8 cellular contexts compared by ENCODE assay signal in genomic region chr7:102288285-102288930, GRCh38. TPM values are rescaled to one million over a fixed set of nuclear protein-coding genes. Genes with fewer than 3 reads are reported as not detected.
DNase-seq lines count a peak whose midpoint lies in the region; ATAC-seq and TF ChIP-seq lines count a peak whose summit lies in the region.

No MANE protein-coding gene starts in this region.

- H3K4me1 Mint-ChIP-seq in activated T-cell treated with anti-CD3 and anti-CD28 coated beads, Interleukin-2, amount 50 U/mL, for 4 hours (ENCODE audit: low read depth), result peaks cover 39% of the 10 kb centered on the region

- H3K4me3 ChIP-seq in SJSA1, result peak overlapping the region; percentile 97
- H3K4me3 ChIP-seq in foreskin fibroblast (ENCODE audit: low read depth in 1 of 2, low read length in 2 of 2), result peak overlapping the region in 1 of 2 donors; percentile 71
- H3K4me3 ChIP-seq in subcutaneous abdominal adipose tissue (ENCODE audit: low read depth in 1 of 5, low read length in 5 of 5), result peak overlapping the region in 3 of 5 donors; percentile 78 to 83 (median 82)

- H3K4me1 ChIP-seq in SJSA1 (replicated peaks) (peaks cover 53% of the 10 kb centered on the region), subcutaneous abdominal adipose tissue (ENCODE audit: control insufficient read depth in 5 of 5, insufficient read depth in 5 of 5, low read length in 5 of 5) (peaks cover 2 to 42% (median 36%) of the 10 kb centered on the region in 5 donors)

- peak overlapping the region; percentile 36 for H3K27ac ChIP-seq in SJSA1
- no peak overlapping the region for H3K27ac ChIP-seq in subcutaneous abdominal adipose tissue (ENCODE audit: low read depth, low read length)

- no peaks in the 10 kb centered on the region for H3K36me3 Mint-ChIP-seq in activated T-cell treated with anti-CD3 and anti-CD28 coated beads, Interleukin-2, amount 50 U/mL, for 4 hours (ENCODE audit: insufficient read depth)

- peak overlapping the region; percentile 55 for H3K4me3 Mint-ChIP-seq in activated T-cell treated with anti-CD3 and anti-CD28 coated beads, Interleukin-2, amount 50 U/mL, for 4 hours

- H3K27me3 ChIP-seq in SJSA1 (replicated peaks) (no peaks in the 10 kb centered on the region), subcutaneous abdominal adipose tissue (ENCODE audit: control insufficient read depth in 5 of 5, insufficient read depth in 4 of 5, low read length in 5 of 5) (peaks cover 0 to 10% (median under 1%) of the 10 kb centered on the region in 5 donors)

- H3K9me3 Mint-ChIP-seq in activated T-cell treated with anti-CD3 and anti-CD28 coated beads, Interleukin-2, amount 50 U/mL, for 4 hours, result no peaks in the 10 kb centered on the region

- no peak for DNase-seq in activated T-cell treated with anti-CD3 and anti-CD28 coated beads, Interleukin-2, amount 50 U/mL, for 4 hours
- no peak for DNase-seq in activated T-cell treated with anti-CD3 and anti-CD28 coated beads, Interleukin-2, amount 50 U/mL, for 1 hour
- DNase-seq in SJSA1 (ENCODE audit: low read depth in 1 of 2, low spot score in 2 of 2) (peak in 1 of 2 experiments; percentile 54), foreskin fibroblast (peak in 1 of 2 donors; percentile 43), DMS153 treated with DMSO at 0.1 percent for 48 hours (lab: John Stamatoyannopoulos, UW; ENCODE audit: unreplicated experiment) (no peak)

- TF ChIP-seq CTCF in foreskin fibroblast (IDR thresholded peaks at IDR 0.05; ENCODE audit: low read depth, low read length), result peak; percentile 8

- peaks cover 3% of the 10 kb centered on the region; the same call in 1 of the 2 replicates for H3K9me3 ChIP-seq in SJSA1 (replicated peaks)
- no peaks in the 10 kb centered on the region for H3K9me3 ChIP-seq in subcutaneous abdominal adipose tissue (ENCODE audit: control insufficient read depth in 5 of 5, low read length in 5 of 5)

- peaks cover 53% of the 10 kb centered on the region for H3K36me3 ChIP-seq in SJSA1
- H3K36me3 ChIP-seq in subcutaneous abdominal adipose tissue (ENCODE audit: control insufficient read depth in 5 of 5, insufficient read depth in 5 of 5, low read length in 5 of 5), result no peaks in the 10 kb centered on the region

- peaks cover 2% of the 10 kb centered on the region for H3K27me3 Mint-ChIP-seq in activated T-cell treated with anti-CD3 and anti-CD28 coated beads, Interleukin-2, amount 50 U/mL, for 4 hours (ENCODE audit: low read depth)

- peak overlapping the region in 1 of 5 donors; percentile 73 for H3K9ac ChIP-seq in subcutaneous abdominal adipose tissue (ENCODE audit: low read length in 5 of 5)

- ATAC-seq in activated T-cell treated with anti-CD3 and anti-CD28 coated beads, Interleukin-2, amount 50 U/mL, for 4 hours, result no peak
- ATAC-seq in GM21723 (IDR thresholded peaks at IDR 0.05; ENCODE audit: unreplicated experiment) (no peak), esophagus mucosa (no peak)

RNA-seq across cellular contexts. Expression of gene SH2B2, which starts 1.7 kb away (rescaled TPM):
- 1 to 10 TPM; 2.3 to 3.0 (median 2.6) TPM for total RNA-seq in activated T-cell treated with anti-CD3 and anti-CD28 coated beads, Interleukin-2, amount 50 U/mL, for 4 hours
- total RNA-seq in SJSA1 (2014; rRNA removed; shearing (Covaris generic)), result 62.6 and 83.1 TPM in 2 replicates
- 1.1 TPM for total RNA-seq in esophagus mucosa

Comparison
In these comparisons a context has a peak if more than half of its experiments do, and no peak if none do; other contexts are left out.
1. RNA of gene SH2B2, which starts 1.7 kb away (total RNA-seq): 62.6 to 83.1 TPM in SJSA1; 2.3 to 3.0 TPM in activated T-cell treated with anti-CD3 and anti-CD28 coated beads, Interleukin-2, amount 50 U/mL, for 4 hours and 1.1 TPM in esophagus mucosa (single experiment); every median in the first group is over 10 times any median in the second.